In genomic region chr1:153733970-153734369, GRCh38 we compare ENCODE assay signal across 14 cellular contexts.
A peak's percentile ranks its signal among the peaks of the same experiment; 100 is the strongest.
DNase-seq lines count a peak whose midpoint lies in the region; ATAC-seq and TF ChIP-seq lines count a peak whose summit lies in the region.
"Had no signal": no experiment of that assay in that cellular context is flagged by ENCODE, and none has a peak within 500 bp of the region (broad histone marks: within the 10 kb centered on the region; RNA-seq: fewer than 3 reads in every experiment).

No MANE protein-coding gene starts in this region.

- no peaks in the 10 kb centered on the region for H3K27me3 Mint-ChIP-seq in stimulated activated memory B cell treated with anti-CD40 and anti-IgM and Interleukin-4, amounts not matched to agents 10 μg/mL and 1 μg/mL and 100 μg/mL, for 72 hours
- no peaks in the 10 kb centered on the region for H3K27me3 Mint-ChIP-seq in T-helper 2 cell treated with Interferon-gamma antibody and Interleukin-4, amounts not matched to agents 5 μg/mL and 100 μg/mL, for 36 hours (ENCODE audit: low read depth)

- DNase-seq in NCI-H146 (lab: John Stamatoyannopoulos, UW): peak; percentile 38
- no peak for DNase-seq in NCI-H146 treated with DMSO at 0.1 percent for 48 hours (lab: John Stamatoyannopoulos, UW; ENCODE audit: unreplicated experiment)
- peak; percentile 76 for DNase-seq in NCI-H345 (lab: John Stamatoyannopoulos, UW)
- peak; percentile 28 for DNase-seq in fibroblast of mammary gland (ENCODE audit: low read depth)
- DNase-seq in T-helper 2 cell treated with Interferon-gamma antibody and Interleukin-4, amounts not matched to agents 5 μg/mL and 100 μg/mL, for 36 hours (ENCODE audit: low spot score): no peak
- DNase-seq in hippocampal formation (lab: John Stamatoyannopoulos, UW): no peak
- DNase-seq: cortex of kidney, immature natural killer cell, Kasumi-1, NCI-H226, RPMI8226 had no signal

- H3K27ac Mint-ChIP-seq in stimulated activated memory B cell treated with anti-CD40 and anti-IgM and Interleukin-4, amounts not matched to agents 10 μg/mL and 1 μg/mL and 100 μg/mL, for 72 hours: peak overlapping the region; percentile 91
- no peak overlapping the region for H3K27ac Mint-ChIP-seq in T-helper 2 cell treated with Interferon-gamma antibody and Interleukin-4, amounts not matched to agents 5 μg/mL and 100 μg/mL, for 36 hours

- H3K4me1 Mint-ChIP-seq in stimulated activated memory B cell treated with anti-CD40 and anti-IgM and Interleukin-4, amounts not matched to agents 10 μg/mL and 1 μg/mL and 100 μg/mL, for 72 hours: peaks cover 51% of the 10 kb centered on the region
- H3K4me1 Mint-ChIP-seq in T-helper 2 cell treated with Interferon-gamma antibody and Interleukin-4, amounts not matched to agents 5 μg/mL and 100 μg/mL, for 36 hours (ENCODE audit: low read depth): peaks cover 20% of the 10 kb centered on the region

- no peak overlapping the region for H3K4me3 Mint-ChIP-seq in stimulated activated memory B cell treated with anti-CD40 and anti-IgM and Interleukin-4, amounts not matched to agents 10 μg/mL and 1 μg/mL and 100 μg/mL, for 72 hours
- H3K4me3 Mint-ChIP-seq in T-helper 2 cell treated with Interferon-gamma antibody and Interleukin-4, amounts not matched to agents 5 μg/mL and 100 μg/mL, for 36 hours: no peak overlapping the region
- H3K4me3 Mint-ChIP-seq: immature natural killer cell had no signal

- no peak overlapping the region for H3K4me3 ChIP-seq in fibroblast of mammary gland (ENCODE audit: control insufficient read depth, low read depth, low read length)
- H3K4me3 ChIP-seq: smooth muscle cell had no signal

- no peaks in the 10 kb centered on the region for H3K9me3 Mint-ChIP-seq in stimulated activated memory B cell treated with anti-CD40 and anti-IgM and Interleukin-4, amounts not matched to agents 10 μg/mL and 1 μg/mL and 100 μg/mL, for 72 hours
- H3K9me3 Mint-ChIP-seq in T-helper 2 cell treated with Interferon-gamma antibody and Interleukin-4, amounts not matched to agents 5 μg/mL and 100 μg/mL, for 36 hours: no peaks in the 10 kb centered on the region
- H3K9me3 Mint-ChIP-seq: immature natural killer cell had no signal

- TF ChIP-seq CTCF in fibroblast of mammary gland (conservative IDR thresholded peaks at IDR 0.05; ENCODE audit: control insufficient read depth, insufficient read depth, low read depth, low read length): no peak

- no peak for ATAC-seq in stimulated activated memory B cell treated with anti-CD40 and anti-IgM and Interleukin-4, amounts not matched to agents 10 μg/mL and 1 μg/mL and 100 μg/mL, for 72 hours
- no peak for ATAC-seq in HG03342 (IDR thresholded peaks at IDR 0.05; ENCODE audit: unreplicated experiment)

- peaks cover 34% of the 10 kb centered on the region for H3K36me3 Mint-ChIP-seq in stimulated activated memory B cell treated with anti-CD40 and anti-IgM and Interleukin-4, amounts not matched to agents 10 μg/mL and 1 μg/mL and 100 μg/mL, for 72 hours
- peaks cover 27% of the 10 kb centered on the region for H3K36me3 Mint-ChIP-seq in T-helper 2 cell treated with Interferon-gamma antibody and Interleukin-4, amounts not matched to agents 5 μg/mL and 100 μg/mL, for 36 hours (ENCODE audit: low read depth)

Comparison
In these comparisons a context has a peak if more than half of its experiments do, and no peak if none do; other contexts are left out.
1. DNase-seq: peak in NCI-H146 (single experiment), NCI-H345 (single experiment) and fibroblast of mammary gland (single experiment); none in NCI-H146 treated with DMSO at 0.1 percent for 48 hours (single experiment), T-helper 2 cell treated with Interferon-gamma antibody and Interleukin-4, amounts not matched to agents 5 μg/mL and 100 μg/mL, for 36 hours (single experiment) and hippocampal formation (0 of 2).